In genomic region chr1:147825586-147825985, GRCh38 we compare ENCODE assay signal across 30 cellular contexts.
"Had no signal": no experiment of that assay in that cellular context is flagged by ENCODE, and none has a peak within 500 bp of the region (broad histone marks: within the 10 kb centered on the region; RNA-seq: fewer than 3 reads in every experiment).

No MANE protein-coding gene starts in this region.

- H3K27me3 ChIP-seq: ovary, right lobe of liver, sigmoid colon, suprapubic skin, testis, tibial artery, upper lobe of right lung, uterus had no signal

- H3K27ac Mint-ChIP-seq: naive thymus-derived CD8-positive, alpha-beta T cell; natural killer cell treated with Interleukin-12 subunit alpha and Interleukin-12 subunit beta and Interleukin-15 and Interleukin-18, amount 100 ng/mL, for 72 hours; nephron progenitor cell; progenitor cell of endocrine pancreas; stimulated activated memory B cell treated with anti-CD40 and anti-IgM and Interleukin-4, amounts not matched to agents 10 μg/mL and 1 μg/mL and 100 μg/mL, for 72 hours; stimulated activated naive CD8-positive, alpha-beta T cell treated with anti-CD3 and anti-CD28 coated beads, Interleukin-15, amount 100 ng/mL, for 72 hours; type B pancreatic cell had no signal

- DNase-seq: naive B cell; naive thymus-derived CD8-positive, alpha-beta T cell; nephron progenitor cell; nucleus accumbens; ovary; posterior cingulate gyrus; psoas muscle; right cardiac atrium; right lobe of liver; sigmoid colon; small intestine; stimulated activated CD4-positive, alpha-beta T cell treated with anti-CD3 and anti-CD28 coated beads, Interleukin-15, amount 100 ng/mL, for 24 hours; stimulated activated CD4-positive, alpha-beta T cell treated with anti-CD3 and anti-CD28 coated beads, Interleukin-2, amount 100 ng/mL, for 24 hours; stimulated activated CD4-positive, alpha-beta T cell treated with anti-CD3 and anti-CD28 coated beads, Interleukin-2, amount 100 ng/mL, for 48 hours; stimulated activated CD4-positive, alpha-beta T cell treated with anti-CD3 and anti-CD28 coated beads, Interleukin-4, amount 100 ng/mL, for 24 hours; stimulated activated naive CD4-positive, alpha-beta T cell; stimulated activated naive CD8-positive, alpha-beta T cell treated with anti-CD3 and anti-CD28 coated beads, Interleukin-15, amount 100 ng/mL, for 72 hours; stimulated activated naive CD8-positive, alpha-beta T cell treated with anti-CD3 and anti-CD28 coated beads, Interleukin-15, Interleukin-2, amounts not matched to agents 100 U/mL and 50 U/mL, for 24 hours; substantia nigra; testis; tibial artery; upper lobe of right lung; uterus had no signal

- H3K4me3 ChIP-seq: ovary, psoas muscle, right lobe of liver, sigmoid colon, suprapubic skin, testis, tibial artery, upper lobe of right lung, uterus had no signal

- H3K27ac ChIP-seq: neutrophil, ovary, parathyroid adenoma, psoas muscle, right lobe of liver, sigmoid colon, suprapubic skin, testis, tibial artery, upper lobe of right lung, uterus had no signal

- H2AFZ ChIP-seq: parathyroid adenoma had no signal

- FAIRE-seq: small intestine had no signal

- H3K4me1 ChIP-seq: parathyroid adenoma, psoas muscle, right lobe of liver, sigmoid colon, suprapubic skin, testis, tibial artery had no signal

- H3K36me3 Mint-ChIP-seq: naive B cell; naive thymus-derived CD8-positive, alpha-beta T cell; natural killer cell treated with Interleukin-12 subunit alpha and Interleukin-12 subunit beta and Interleukin-15 and Interleukin-18, amount 100 ng/mL, for 72 hours; stimulated activated memory B cell treated with anti-CD40 and anti-IgM and Interleukin-4, amounts not matched to agents 10 μg/mL and 1 μg/mL and 100 μg/mL, for 72 hours; type B pancreatic cell had no signal

- H3K9me3 Mint-ChIP-seq: natural killer cell treated with Interleukin-12 subunit alpha and Interleukin-12 subunit beta and Interleukin-15 and Interleukin-18, amount 100 ng/mL, for 72 hours; stimulated activated memory B cell treated with anti-CD40 and anti-IgM and Interleukin-4, amounts not matched to agents 10 μg/mL and 1 μg/mL and 100 μg/mL, for 72 hours; stimulated activated naive CD8-positive, alpha-beta T cell treated with anti-CD3 and anti-CD28 coated beads, Interleukin-15, amount 100 ng/mL, for 72 hours had no signal

- H3K36me3 ChIP-seq: neutrophil, ovary, right lobe of liver, sigmoid colon, suprapubic skin, tibial artery, upper lobe of right lung, uterus had no signal

- H3K79me2 ChIP-seq: parathyroid adenoma had no signal

- ATAC-seq: naive thymus-derived CD8-positive, alpha-beta T cell; natural killer cell treated with Interleukin-12 subunit alpha and Interleukin-12 subunit beta and Interleukin-15 and Interleukin-18, amount 100 ng/mL, for 72 hours; psoas muscle; right cardiac atrium; right lobe of liver; stimulated activated memory B cell treated with anti-CD40 and anti-IgM and Interleukin-4, amounts not matched to agents 10 μg/mL and 1 μg/mL and 100 μg/mL, for 72 hours; stimulated activated naive CD8-positive, alpha-beta T cell treated with anti-CD3 and anti-CD28 coated beads, Interleukin-15, amount 100 ng/mL, for 72 hours; stimulated activated naive CD8-positive, alpha-beta T cell treated with anti-CD3 and anti-CD28 coated beads, Interleukin-15, Interleukin-2, amounts not matched to agents 100 U/mL and 50 U/mL, for 24 hours; upper lobe of right lung had no signal

- H3K9me3 ChIP-seq: neutrophil, ovary, psoas muscle, right lobe of liver, sigmoid colon, suprapubic skin, testis, tibial artery, upper lobe of right lung, uterus had no signal

- H3K9ac ChIP-seq: parathyroid adenoma had no signal
